In the genomic region with DNA sequence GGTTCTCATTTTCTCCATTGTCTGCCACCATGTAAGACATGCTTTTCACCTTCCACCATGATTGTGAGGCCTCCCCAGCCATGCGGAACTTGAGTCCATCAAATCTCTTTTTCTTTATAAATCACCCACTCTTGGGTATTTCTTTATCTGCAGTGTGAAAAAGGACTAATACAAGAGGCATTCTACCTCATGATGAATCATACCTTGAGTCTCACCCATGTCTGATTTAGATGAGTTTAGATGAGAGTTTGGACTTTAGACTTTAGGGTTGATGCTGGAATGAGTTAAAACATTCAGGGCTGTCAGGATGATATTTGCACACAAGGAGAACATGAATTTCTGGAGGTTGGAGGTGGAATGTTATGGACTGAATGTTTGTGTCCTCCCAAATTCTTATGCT, we compare ENCODE assay signal across 27 cellular contexts.
"Had no signal": no experiment of that assay in that cellular context is flagged by ENCODE, and none has a peak within 500 bp of the region (broad histone marks: within the 10 kb centered on the region; RNA-seq: fewer than 3 reads in every experiment).

No MANE protein-coding gene starts in this region.

- FAIRE-seq: small intestine had no signal

- H3K27ac ChIP-seq: neural progenitor cell, ovary, parathyroid adenoma, psoas muscle, right lobe of liver, sigmoid colon, stomach, thoracic aorta, thyroid gland, tibial nerve, upper lobe of left lung, uterus had no signal

- ATAC-seq: naive thymus-derived CD4-positive, alpha-beta T cell; natural killer cell; psoas muscle; right cardiac atrium; right lobe of liver; stimulated activated effector memory CD8-positive, alpha-beta T cell treated with anti-CD3 and anti-CD28 coated beads, Interleukin-12 subunit alpha, Interleukin-12 subunit beta, amount 100 ng/mL, for 72 hours; stimulated activated naive B cell treated with anti-CD40 and anti-IgM and Interleukin-4, amounts not matched to agents 10 μg/mL and 1 μg/mL and 100 μg/mL, for 72 hours had no signal

- H3K9me3 ChIP-seq: ovary, psoas muscle, right lobe of liver, thoracic aorta, thyroid gland, tibial nerve, uterus had no signal

- H3K36me3 ChIP-seq: neural progenitor cell, ovary, right lobe of liver, sigmoid colon, stomach, thoracic aorta, thyroid gland, tibial nerve, upper lobe of left lung, uterus had no signal

- DNase-seq: naive thymus-derived CD4-positive, alpha-beta T cell; natural killer cell; occipital lobe; ovary; posterior cingulate gyrus; psoas muscle; retina; right cardiac atrium; right lobe of liver; sigmoid colon; small intestine; stimulated activated CD4-positive, alpha-beta T cell treated with anti-CD3 and anti-CD28 coated beads, Interleukin-15, amount 100 ng/mL, for 24 hours; stimulated activated CD4-positive, alpha-beta T cell treated with anti-CD3 and anti-CD28 coated beads, Interleukin-2, amount 100 ng/mL, for 24 hours; stimulated activated CD4-positive, alpha-beta T cell treated with anti-CD3 and anti-CD28 coated beads, Interleukin-2, amount 100 ng/mL, for 48 hours; stimulated activated CD4-positive, alpha-beta T cell treated with anti-CD3 and anti-CD28 coated beads, Interleukin-4, amount 100 ng/mL, for 24 hours; stimulated activated naive B cell treated with anti-CD40 and anti-IgM and Interleukin-4, amounts not matched to agents 10 μg/mL and 1 μg/mL and 100 μg/mL, for 72 hours; stimulated activated naive CD4-positive, alpha-beta T cell treated with Interleukin-2 at 50 U/mL for 16 hours; stomach; thyroid gland; trophoblast cell; upper lobe of left lung; uterus had no signal

- H3K27me3 ChIP-seq: neural progenitor cell, ovary, right lobe of liver, sigmoid colon, stomach, thyroid gland, tibial nerve, upper lobe of left lung, uterus had no signal

- H3K4me3 ChIP-seq: neural progenitor cell, ovary, psoas muscle, right lobe of liver, sigmoid colon, stomach, thoracic aorta, thyroid gland, tibial nerve, upper lobe of left lung, uterus had no signal

- H3K4me1 ChIP-seq: neural progenitor cell, parathyroid adenoma, psoas muscle, right lobe of liver, sigmoid colon, stomach, thyroid gland, tibial nerve, upper lobe of left lung, uterus had no signal
